ENCODE assay signal across 32 cellular contexts in the genomic region with DNA sequence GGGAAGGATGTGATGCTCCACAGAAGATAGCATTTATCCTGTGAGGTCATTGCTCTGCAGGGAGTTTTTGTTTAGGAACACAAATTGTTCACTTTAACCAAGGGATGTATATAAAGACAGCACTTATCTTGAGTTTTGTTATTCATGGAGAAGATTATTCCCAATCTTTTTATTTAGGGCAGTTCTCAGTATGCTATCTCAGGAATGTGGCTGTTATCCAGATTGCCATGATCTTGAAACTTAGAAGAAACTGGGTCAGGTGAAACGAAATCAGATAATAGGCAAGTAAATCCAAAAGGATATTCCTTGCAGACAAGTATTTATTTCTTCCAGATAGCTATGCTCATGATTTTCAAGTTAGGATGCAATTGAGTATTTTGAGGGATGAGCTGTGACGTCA. TPM values are rescaled to one million over a fixed set of nuclear protein-coding genes. Genes with fewer than 3 reads are reported as not detected.
"Had no signal": no experiment of that assay in that cellular context is flagged by ENCODE, and none has a peak within 500 bp of the region (broad histone marks: within the 10 kb centered on the region; RNA-seq: fewer than 3 reads in every experiment).

No MANE protein-coding gene starts in this region.

- H3K27me3 Mint-ChIP-seq: naive thymus-derived CD8-positive, alpha-beta T cell; stimulated activated naive CD8-positive, alpha-beta T cell treated with anti-CD3 and anti-CD28 coated beads, Interleukin-15, amount 100 ng/mL, for 72 hours had no signal

- H3K79me2 ChIP-seq: hepatocyte had no signal

- DNase-seq: dorsolateral prefrontal cortex; effector CD4-positive, alpha-beta T cell; foreskin keratinocyte; heart left ventricle; left cardiac atrium; left lung; mesendoderm; naive thymus-derived CD8-positive, alpha-beta T cell; nephron progenitor cell; nucleus accumbens; stimulated activated CD4-positive, alpha-beta T cell treated with anti-CD3 and anti-CD28 coated beads, Interleukin-12 subunit alpha, Interleukin-12 subunit beta, amount 100 ng/mL, for 4 hours; stimulated activated CD4-positive, alpha-beta T cell treated with anti-CD3 and anti-CD28 coated beads, Interleukin-1b, Interleukin-23, amount 100 ng/mL, for 48 hours; stimulated activated CD4-positive, alpha-beta T cell treated with anti-CD3 and anti-CD28 coated beads, Interleukin-4, amount 100 ng/mL, for 1 hour; stimulated activated CD8-positive, alpha-beta memory T cell treated with anti-CD3 and anti-CD28 coated beads, Interleukin-4, amount 100 ng/mL, for 48 hours; stimulated activated naive CD4-positive, alpha-beta T cell; stimulated activated naive CD8-positive, alpha-beta T cell treated with anti-CD3 and anti-CD28 coated beads, Interleukin-15, amount 100 ng/mL, for 72 hours; transverse colon; upper lobe of right lung; uterus had no signal

- H3K27me3 ChIP-seq: dorsolateral prefrontal cortex, foreskin keratinocyte, gastroesophageal sphincter, heart left ventricle, hepatocyte, left lung, right atrium auricular region, suprapubic skin, transverse colon, upper lobe of right lung, uterus had no signal

- H3K4me1 ChIP-seq: left lung, prostate gland, upper lobe of right lung, uterus had no signal

- H3K4me3 Mint-ChIP-seq: naive thymus-derived CD8-positive, alpha-beta T cell; nephron progenitor cell; stimulated activated naive CD8-positive, alpha-beta T cell treated with anti-CD3 and anti-CD28 coated beads, Interleukin-15, amount 100 ng/mL, for 72 hours had no signal

- H3K27ac Mint-ChIP-seq: naive thymus-derived CD8-positive, alpha-beta T cell; nephron progenitor cell; stimulated activated naive CD8-positive, alpha-beta T cell treated with anti-CD3 and anti-CD28 coated beads, Interleukin-15, amount 100 ng/mL, for 72 hours had no signal

- H3K36me3 ChIP-seq: gastroesophageal sphincter, prostate gland, right atrium auricular region, transverse colon, upper lobe of right lung, uterus had no signal

- H3K27ac ChIP-seq: epithelial cell of prostate, foreskin keratinocyte, gastroesophageal sphincter, heart left ventricle, hepatocyte, left lung, prostate gland, right atrium auricular region, suprapubic skin, transverse colon, upper lobe of right lung, uterus had no signal

- H3K4me2 ChIP-seq: hepatocyte, smooth muscle cell had no signal

- H3K4me1 Mint-ChIP-seq: naive thymus-derived CD8-positive, alpha-beta T cell; nephron progenitor cell; stimulated activated naive CD8-positive, alpha-beta T cell treated with anti-CD3 and anti-CD28 coated beads, Interleukin-15, amount 100 ng/mL, for 72 hours had no signal

- H3K4me3 ChIP-seq: dorsolateral prefrontal cortex, gastroesophageal sphincter, heart left ventricle, hepatocyte, left lung, prostate gland, right atrium auricular region, smooth muscle cell, suprapubic skin, transverse colon, upper lobe of right lung, uterus had no signal

- H3K9me3 ChIP-seq: gastroesophageal sphincter, left lung, prostate gland, right atrium auricular region, suprapubic skin, uterus had no signal

- H2AFZ ChIP-seq: hepatocyte had no signal

RNA-seq across cellular contexts. Expression of a gene that starts 32.0 kb away (rescaled TPM):
- total RNA-seq: esophagus mucosa; gastroesophageal sphincter; kidney epithelial cell; left cardiac atrium; left lung; lung microvascular endothelial cell; myocyte; naive thymus-derived CD8-positive, alpha-beta T cell; osteocyte; right atrium auricular region; sciatic nerve; smooth muscle cell; transverse colon; upper lobe of right lung; uterus had no signal
- polyA plus RNA-seq: heart left ventricle, hepatocyte, smooth muscle cell had no signal
